Comparison of ENCODE assay signal across 26 cellular contexts in the genomic region with DNA sequence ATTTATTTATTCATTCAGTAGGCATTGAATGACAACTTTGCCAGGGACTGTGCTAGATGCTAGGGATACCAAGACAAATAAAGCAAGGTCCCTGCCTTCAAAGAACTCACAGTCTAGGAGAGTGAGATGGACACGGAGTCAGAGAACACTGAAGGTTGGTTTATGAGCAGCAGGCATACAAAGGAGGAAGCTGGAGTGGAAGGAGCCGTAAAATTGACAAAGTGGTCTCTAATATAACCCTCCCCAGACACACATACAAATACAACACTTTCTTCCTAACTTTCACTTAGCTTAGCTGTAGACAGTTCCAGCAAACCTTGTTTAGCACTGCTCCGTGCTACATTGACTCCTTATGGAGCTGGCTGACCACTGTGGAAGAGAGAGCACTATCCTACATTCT.
"Had no signal": no experiment of that assay in that cellular context is flagged by ENCODE, and none has a peak within 500 bp of the region (broad histone marks: within the 10 kb centered on the region; RNA-seq: fewer than 3 reads in every experiment).

No MANE protein-coding gene starts in this region.

- H3K9me3 Mint-ChIP-seq: activated CD4-positive, alpha-beta T cell treated with anti-CD3 and anti-CD28 coated beads, Interleukin-2, amount 10 ng/mL, durations not matched to agents 7 days and 5 days; activated CD8-positive, alpha-beta T cell treated with anti-CD3 and anti-CD28 coated beads for 36 hours; activated T-cell treated with anti-CD3 and anti-CD28 coated beads, Interleukin-2, amount 50 U/mL, for 4 hours; activated T-helper 17 cell treated with anti-CD3 and anti-CD28 coated beads, Interleukin-2, amount 50 U/mL, for 72 hours; effector memory CD8-positive, alpha-beta T cell; WTC11 had no signal

- H3K4me1 Mint-ChIP-seq: activated CD4-positive, alpha-beta T cell treated with anti-CD3 and anti-CD28 coated beads, Interleukin-2, amount 10 ng/mL, durations not matched to agents 7 days and 5 days; activated T-helper 17 cell treated with anti-CD3 and anti-CD28 coated beads, Interleukin-2, amount 50 U/mL, for 72 hours had no signal

- H3K36me3 Mint-ChIP-seq: WTC11 had no signal

- H3K4me3 Mint-ChIP-seq: activated CD4-positive, alpha-beta T cell treated with anti-CD3 and anti-CD28 coated beads, Interleukin-2, amount 10 ng/mL, durations not matched to agents 7 days and 5 days; activated CD8-positive, alpha-beta T cell treated with anti-CD3 and anti-CD28 coated beads for 36 hours; activated naive CD8-positive, alpha-beta T cell; activated T-cell treated with anti-CD3 and anti-CD28 coated beads, Interleukin-2, amount 50 U/mL, for 4 hours; activated T-helper 17 cell treated with anti-CD3 and anti-CD28 coated beads, Interleukin-2, amount 50 U/mL, for 72 hours; effector memory CD8-positive, alpha-beta T cell; WTC11 had no signal

- ATAC-seq: activated CD8-positive, alpha-beta T cell treated with anti-CD3 and anti-CD28 coated beads for 36 hours; activated T-cell treated with anti-CD3 and anti-CD28 coated beads, Interleukin-2, amount 50 U/mL, for 4 hours; activated T-helper 17 cell treated with anti-CD3 and anti-CD28 coated beads, Interleukin-2, amount 50 U/mL, for 72 hours; effector memory CD8-positive, alpha-beta T cell; gastroesophageal sphincter; heart right ventricle; WTC11 had no signal

- DNase-seq: activated CD4-positive, alpha-beta T cell treated with anti-CD3 and anti-CD28 coated beads for 1 hour; activated CD4-positive, alpha-beta T cell treated with anti-CD3 and anti-CD28 coated beads for 4 hours; activated CD4-positive, alpha-beta T cell treated with anti-CD3 and anti-CD28 coated beads, Interleukin-2, amount 10 ng/mL, durations not matched to agents 7 days and 5 days; activated CD4-positive, alpha-beta T cell treated with anti-CD3 and anti-CD28 coated beads, Interleukin-2, amount 50 U/mL, for 4 hours; activated CD8-positive, alpha-beta memory T cell treated with anti-CD3 and anti-CD28 coated beads for 24 hours; activated CD8-positive, alpha-beta T cell treated with anti-CD3 and anti-CD28 coated beads for 36 hours; activated effector memory CD4-positive, alpha-beta T cell treated with Interleukin-2 at 50 U/mL for 16 hours; activated gamma-delta T cell treated with Interleukin-2 at 50 U/mL for 16 hours; activated naive CD4-positive, alpha-beta T cell treated with anti-CD3 and anti-CD28 coated beads, Interleukin-2, amount 50 U/mL, for 16 hours; activated naive CD4-positive, alpha-beta T cell treated with Interleukin-2 at 50 U/mL for 16 hours; activated T-cell treated with anti-CD3 and anti-CD28 coated beads, Interleukin-2, amount 50 U/mL, for 4 hours; amniotic stem cell; anterior cingulate cortex; brain microvascular endothelial cell; cortex of kidney; dermis blood vessel endothelial cell; effector CD4-positive, alpha-beta T cell; effector memory CD8-positive, alpha-beta T cell; erythroblast; foreskin keratinocyte; heart right ventricle; T-helper 2 cell had no signal

- H3K27ac Mint-ChIP-seq: activated CD4-positive, alpha-beta T cell treated with anti-CD3 and anti-CD28 coated beads, Interleukin-2, amount 10 ng/mL, durations not matched to agents 7 days and 5 days; activated CD8-positive, alpha-beta T cell treated with anti-CD3 and anti-CD28 coated beads for 36 hours; activated naive CD8-positive, alpha-beta T cell; activated T-helper 17 cell treated with anti-CD3 and anti-CD28 coated beads, Interleukin-2, amount 50 U/mL, for 72 hours; effector memory CD8-positive, alpha-beta T cell; WTC11 had no signal

- H3K27me3 Mint-ChIP-seq: activated CD4-positive, alpha-beta T cell treated with anti-CD3 and anti-CD28 coated beads, Interleukin-2, amount 10 ng/mL, durations not matched to agents 7 days and 5 days; activated CD8-positive, alpha-beta T cell treated with anti-CD3 and anti-CD28 coated beads for 36 hours; activated naive CD8-positive, alpha-beta T cell; activated T-helper 17 cell treated with anti-CD3 and anti-CD28 coated beads, Interleukin-2, amount 50 U/mL, for 72 hours; effector memory CD8-positive, alpha-beta T cell had no signal
